12 cellular contexts compared by ENCODE assay signal in the genomic region with DNA sequence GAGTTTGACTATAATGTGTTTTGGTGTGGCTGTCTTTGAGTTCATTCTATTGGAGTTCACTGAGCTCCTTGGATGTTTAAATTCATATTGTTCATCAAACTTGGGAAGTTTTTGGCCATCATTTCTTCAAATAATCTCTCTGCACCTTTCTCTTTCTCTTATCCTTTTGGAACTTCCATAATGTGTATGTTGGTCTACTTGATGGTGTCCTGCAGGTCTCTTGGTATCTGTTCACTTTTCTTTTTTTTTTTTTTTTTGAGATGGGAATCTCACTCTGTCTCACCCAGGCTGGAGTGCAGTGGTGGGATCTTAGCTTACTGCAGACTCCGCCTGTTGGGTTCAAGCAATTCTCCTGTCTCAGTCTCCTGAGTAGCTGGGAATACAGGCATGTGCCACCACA. TPM values are rescaled to one million over a fixed set of nuclear protein-coding genes. Genes with fewer than 3 reads are reported as not detected.
"Had no signal": no experiment of that assay in that cellular context is flagged by ENCODE, and none has a peak within 500 bp of the region (broad histone marks: within the 10 kb centered on the region; RNA-seq: fewer than 3 reads in every experiment).

No MANE protein-coding gene starts in this region.

- H3K27ac ChIP-seq: GM23248 had no signal

- FAIRE-seq: H1, H54 had no signal

- H3K4me3 ChIP-seq: GM23248, GM23338, HAP-1 had no signal

- H3K9me3 ChIP-seq: HAP-1 had no signal

- H3K4me2 ChIP-seq: GM23338 had no signal

- H3K4me3 Mint-ChIP-seq: GM23338, H9, HFFc6 had no signal

- H2AFZ ChIP-seq: GM23248, GM23338 had no signal

- H3K27ac Mint-ChIP-seq: GM23338, H9, HFFc6 had no signal

- DNase-seq: GM23248, GOT3, H7, H9, HCEC 1CT, HFFc6 had no signal

- H3K36me3 ChIP-seq: HAP-1 had no signal

- H3K4me1 Mint-ChIP-seq: GM23338, H9 had no signal

- ATAC-seq: GM23338, HCT116 had no signal

- H3K9ac ChIP-seq: GM23248 had no signal

RNA-seq across cellular contexts. Expression of a gene that starts 27.7 kb away (rescaled TPM):
- total RNA-seq: GM23248, GM23338, H1, H4, H7, H9, HFFc6 had no signal
- polyA plus RNA-seq: GM23248, H1 had no signal

RNA-seq across cellular contexts. Expression of a gene that starts 49.3 kb away (rescaled TPM):
- total RNA-seq: GM23248, GM23338, H1, H4, H7, H9, HFFc6 had no signal
- polyA plus RNA-seq: H1 had no signal
